In genomic region chr3:25027639-25028038, GRCh38 we compare ENCODE assay signal across 14 cellular contexts.
"Had no signal": no experiment of that assay in that cellular context is flagged by ENCODE, and none has a peak within 500 bp of the region (broad histone marks: within the 10 kb centered on the region; RNA-seq: fewer than 3 reads in every experiment).

No MANE protein-coding gene starts in this region.

- H3K27me3 Mint-ChIP-seq: activated CD4-positive, alpha-beta memory T cell treated with anti-CD3 and anti-CD28 coated beads, Interleukin-2, amount 10 ng/mL, durations not matched to agents 7 days and 5 days; activated naive CD8-positive, alpha-beta T cell treated with anti-CD3 and anti-CD28 coated beads, Interleukin-2, amount 10 ng/mL, durations not matched to agents 7 days and 5 days had no signal

- H3K4me3 Mint-ChIP-seq: activated CD4-positive, alpha-beta memory T cell treated with anti-CD3 and anti-CD28 coated beads, Interleukin-2, amount 10 ng/mL, durations not matched to agents 7 days and 5 days; activated naive CD8-positive, alpha-beta T cell treated with anti-CD3 and anti-CD28 coated beads, Interleukin-2, amount 10 ng/mL, durations not matched to agents 7 days and 5 days; activated T-cell treated with anti-CD3 and anti-CD28 coated beads, Interleukin-2, amount 50 U/mL, for 72 hours; nephron progenitor cell had no signal

- H3K9me3 ChIP-seq: breast epithelium, esophagus squamous epithelium, ovary had no signal

- H3K4me1 Mint-ChIP-seq: activated CD4-positive, alpha-beta memory T cell treated with anti-CD3 and anti-CD28 coated beads, Interleukin-2, amount 10 ng/mL, durations not matched to agents 7 days and 5 days; activated naive CD8-positive, alpha-beta T cell treated with anti-CD3 and anti-CD28 coated beads, Interleukin-2, amount 10 ng/mL, durations not matched to agents 7 days and 5 days had no signal

- H3K4me1 ChIP-seq: breast epithelium had no signal

- H3K27me3 ChIP-seq: breast epithelium, esophagus squamous epithelium, ovary had no signal

- H3K4me3 ChIP-seq: breast epithelium, esophagus squamous epithelium, ovary had no signal

- H3K9me3 Mint-ChIP-seq: activated CD4-positive, alpha-beta memory T cell treated with anti-CD3 and anti-CD28 coated beads, Interleukin-2, amount 10 ng/mL, durations not matched to agents 7 days and 5 days; activated naive CD8-positive, alpha-beta T cell treated with anti-CD3 and anti-CD28 coated beads, Interleukin-2, amount 10 ng/mL, durations not matched to agents 7 days and 5 days had no signal

- H3K36me3 ChIP-seq: breast epithelium, esophagus squamous epithelium, ovary had no signal

- H3K36me3 Mint-ChIP-seq: activated naive CD8-positive, alpha-beta T cell treated with anti-CD3 and anti-CD28 coated beads, Interleukin-2, amount 10 ng/mL, durations not matched to agents 7 days and 5 days had no signal

- H3K27ac Mint-ChIP-seq: activated CD4-positive, alpha-beta memory T cell treated with anti-CD3 and anti-CD28 coated beads, Interleukin-2, amount 10 ng/mL, durations not matched to agents 7 days and 5 days; activated naive CD8-positive, alpha-beta T cell treated with anti-CD3 and anti-CD28 coated beads, Interleukin-2, amount 10 ng/mL, durations not matched to agents 7 days and 5 days; activated T-cell treated with anti-CD3 and anti-CD28 coated beads, Interleukin-2, amount 50 U/mL, for 72 hours; nephron progenitor cell had no signal

- ATAC-seq: activated T-cell treated with anti-CD3 and anti-CD28 coated beads, Interleukin-2, amount 50 U/mL, for 72 hours; left lobe of liver had no signal

- H3K27ac ChIP-seq: breast epithelium, esophagus squamous epithelium, ovary had no signal

- DNase-seq: activated CD4-positive, alpha-beta memory T cell treated with anti-CD3 and anti-CD28 coated beads, Interleukin-2, amount 10 ng/mL, durations not matched to agents 7 days and 5 days; activated CD4-positive, alpha-beta T cell treated with anti-CD3 and anti-CD28 coated beads for 1 hour; activated naive CD8-positive, alpha-beta T cell treated with anti-CD3 and anti-CD28 coated beads, Interleukin-2, amount 10 ng/mL, durations not matched to agents 7 days and 5 days; activated T-cell treated with anti-CD3 and anti-CD28 coated beads, Interleukin-2, amount 50 U/mL, for 72 hours; esophagus squamous epithelium; foreskin fibroblast; mesenchymal stem cell; nephron progenitor cell; ovary; stimulated activated CD4-positive, alpha-beta T cell treated with anti-CD3 and anti-CD28 coated beads, Interleukin-2, amount 100 ng/mL, for 48 hours; stimulated activated naive CD4-positive, alpha-beta T cell treated with Interleukin-2 at 50 U/mL for 16 hours; T1000 had no signal
